Comparison of ENCODE assay signal across 22 cellular contexts in genomic region chr7:22338875-22339274, GRCh38.
"Had no signal": no experiment of that assay in that cellular context is flagged by ENCODE, and none has a peak within 500 bp of the region (broad histone marks: within the 10 kb centered on the region; RNA-seq: fewer than 3 reads in every experiment).

No MANE protein-coding gene starts in this region.

- H3K27ac ChIP-seq: ascending aorta, cardiac muscle cell, coronary artery, gastrocnemius medialis, hepatocyte, ovary, right lobe of liver, tibial nerve had no signal

- DNase-seq: activated CD8-positive, alpha-beta memory T cell treated with anti-CD3 and anti-CD28 coated beads, Interleukin-2, amount 10 ng/mL, durations not matched to agents 7 days and 5 days; activated CD8-positive, alpha-beta T cell treated with anti-CD3 and anti-CD28 coated beads, Interleukin-2, amount 10 ng/mL, durations not matched to agents 7 days and 5 days; activated effector memory CD4-positive, alpha-beta T cell treated with Interleukin-2 at 50 U/mL for 16 hours; activated naive CD4-positive, alpha-beta T cell treated with anti-CD3 and anti-CD28 coated beads, Interleukin-2, amount 10 ng/mL, durations not matched to agents 7 days and 5 days; activated naive CD8-positive, alpha-beta T cell treated with anti-CD3 and anti-CD28 coated beads, Interleukin-2, amount 10 ng/mL, durations not matched to agents 7 days and 5 days; dorsolateral prefrontal cortex; effector memory CD4-positive, alpha-beta T cell; gastrocnemius medialis; glutamatergic neuron; islet precursor cell; mammary epithelial cell; midbrain; naive thymus-derived CD4-positive, alpha-beta T cell; ovary; right lobe of liver; stimulated activated CD4-positive, alpha-beta T cell treated with anti-CD3 and anti-CD28 coated beads, Interleukin-2, amount 100 ng/mL, for 48 hours; stimulated activated naive CD4-positive, alpha-beta T cell treated with Interleukin-2 at 50 U/mL for 16 hours had no signal

- ATAC-seq: activated CD8-positive, alpha-beta memory T cell treated with anti-CD3 and anti-CD28 coated beads, Interleukin-2, amount 10 ng/mL, durations not matched to agents 7 days and 5 days; activated CD8-positive, alpha-beta T cell treated with anti-CD3 and anti-CD28 coated beads, Interleukin-2, amount 10 ng/mL, durations not matched to agents 7 days and 5 days; gastrocnemius medialis; naive thymus-derived CD4-positive, alpha-beta T cell had no signal
